Comparison of ENCODE assay signal across 8 cellular contexts in the genomic region with DNA sequence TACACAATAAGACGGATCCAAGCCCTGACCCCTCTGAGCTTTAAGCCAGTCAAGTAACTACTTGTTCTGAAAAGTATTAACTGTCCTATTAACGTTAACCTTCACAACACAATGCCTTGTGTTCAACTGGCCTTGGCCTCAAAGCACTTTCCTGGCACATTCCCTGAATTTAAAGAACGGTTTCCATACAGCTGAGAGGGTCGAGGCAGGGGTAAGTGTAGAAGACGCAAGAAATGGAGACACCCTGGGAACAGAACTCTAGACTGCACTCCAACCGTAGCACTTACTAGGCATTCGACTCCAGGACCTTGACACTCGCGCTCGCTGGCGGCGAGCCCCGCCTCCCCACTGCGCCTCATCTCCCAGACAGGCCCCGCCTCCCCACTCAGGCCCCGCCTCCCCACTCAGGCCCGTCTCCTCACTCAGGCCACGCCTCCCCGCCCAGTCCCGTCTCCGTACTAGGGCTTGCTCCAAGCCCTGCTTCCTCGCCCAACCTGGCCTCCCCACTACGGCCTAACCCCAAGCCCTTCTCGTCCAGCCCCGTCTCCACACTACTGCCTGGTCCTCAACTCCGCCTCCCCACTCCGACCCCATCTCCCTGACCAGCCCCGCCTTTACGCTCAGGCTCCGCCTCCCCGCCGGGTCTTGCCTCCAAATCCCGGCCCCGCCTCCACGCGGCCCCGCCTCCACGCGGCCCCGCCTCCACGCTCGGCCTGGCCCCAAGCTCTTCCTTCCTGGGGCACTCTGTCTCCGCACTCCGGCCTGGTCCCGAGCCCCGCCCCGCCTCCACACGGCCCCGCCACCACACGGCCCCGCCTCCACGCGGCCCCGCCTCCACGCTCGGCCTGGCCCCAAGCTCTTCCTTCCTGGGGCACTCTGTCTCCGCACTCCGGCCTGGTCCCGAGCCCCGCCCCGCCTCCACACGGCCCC. TPM values are rescaled to one million over a fixed set of nuclear protein-coding genes. Genes with fewer than 3 reads are reported as not detected.
DNase-seq lines count a peak whose midpoint lies in the region; ATAC-seq and TF ChIP-seq lines count a peak whose summit lies in the region.

No MANE protein-coding gene starts in this region.

- H3K9me3 ChIP-seq in SK-N-MC (ENCODE audit: low read depth, low read length) (no peaks in the 10 kb centered on the region), osteoblast (ENCODE audit: low read depth, low read length) (no peaks in the 10 kb centered on the region), testis (no peaks in the 10 kb centered on the region)

- H3K27ac Mint-ChIP-seq in activated naive CD4-positive, alpha-beta T cell treated with anti-CD3 and anti-CD28 coated beads, Interleukin-2, amount 50 U/mL, for 24 hours = peak overlapping the region; percentile 92

- TF ChIP-seq POLR2A in testis (IDR thresholded peaks at IDR 0.05) = no peak

- H3K4me2 ChIP-seq in osteoblast (ENCODE audit: insufficient read depth, low read length) = peak overlapping the region; percentile 98

- H2AFZ ChIP-seq in osteoblast (ENCODE audit: low read length) = peak overlapping the region; percentile 98

- H3K4me1 ChIP-seq in osteoblast (ENCODE audit: insufficient read depth, low read length) (peaks cover 19% of the 10 kb centered on the region), testis (peaks cover 12% of the 10 kb centered on the region)

- no peaks in the 10 kb centered on the region for H3K27me3 Mint-ChIP-seq in activated naive CD4-positive, alpha-beta T cell treated with anti-CD3 and anti-CD28 coated beads, Interleukin-2, amount 50 U/mL, for 24 hours

- peaks cover 5% of the 10 kb centered on the region for H3K36me3 Mint-ChIP-seq in activated naive CD4-positive, alpha-beta T cell treated with anti-CD3 and anti-CD28 coated beads, Interleukin-2, amount 50 U/mL, for 24 hours

- H3K4me3 Mint-ChIP-seq in activated naive CD4-positive, alpha-beta T cell treated with anti-CD3 and anti-CD28 coated beads, Interleukin-2, amount 50 U/mL, for 24 hours = peak overlapping the region; percentile 96

- DNase-seq in GM04504 (ENCODE audit: low read depth) (peak; percentile 86), NCI-H1092 (lab: John Stamatoyannopoulos, UW) (peak; percentile 82), SK-N-MC (ENCODE audit: low read depth, low spot score) (peak; percentile 42), glomerular visceral epithelial cell (ENCODE audit: extremely low spot score) (peak; percentile 98), osteoblast (ENCODE audit: insufficient read length, low spot score, missing footprints) (peak; percentile 96), testis (peak; percentile 99)

- H3K36me3 ChIP-seq in SK-N-MC (ENCODE audit: insufficient read depth, low read length) (no peaks in the 10 kb centered on the region), osteoblast (ENCODE audit: insufficient read depth, low read length) (peaks cover 3% of the 10 kb centered on the region), testis (ENCODE audit: low read depth, missing control alignments) (no peaks in the 10 kb centered on the region)

- peak overlapping the region; percentile 52 for H3K9ac ChIP-seq in SK-N-MC (ENCODE audit: insufficient read length)

- H3K9me3 Mint-ChIP-seq in activated naive CD4-positive, alpha-beta T cell treated with anti-CD3 and anti-CD28 coated beads, Interleukin-2, amount 50 U/mL, for 24 hours = no peaks in the 10 kb centered on the region

- TF ChIP-seq CTCF in osteoblast (IDR thresholded peaks at IDR 0.05; ENCODE audit: extremely low read depth, low read depth, low read length) (no peak), testis (IDR thresholded peaks at IDR 0.05) (no peak)

- ATAC-seq in HG02571 (IDR thresholded peaks at IDR 0.05; ENCODE audit: unreplicated experiment) = peak; percentile 55

- peaks cover 19% of the 10 kb centered on the region for H4K20me1 ChIP-seq in osteoblast (ENCODE audit: insufficient read depth, low read length)

- intact Hi-C loops in testis (cut with DNase I; ENCODE audit: low total_unique reads) = no loop called here

- H3K4me1 Mint-ChIP-seq in activated naive CD4-positive, alpha-beta T cell treated with anti-CD3 and anti-CD28 coated beads, Interleukin-2, amount 50 U/mL, for 24 hours = peaks cover 40% of the 10 kb centered on the region

- WGBS in testis, 2 donors = 1% methylated on average over 48 to 51 of the region's 62 CpGs

- H3K27me3 ChIP-seq in osteoblast (ENCODE audit: insufficient read depth, low read length) (no peaks in the 10 kb centered on the region), testis (no peaks in the 10 kb centered on the region)

- H3K79me2 ChIP-seq in osteoblast (ENCODE audit: insufficient read depth, low read length) = peaks cover 25% of the 10 kb centered on the region

- H3K27ac ChIP-seq in SK-N-MC (peak overlapping the region; percentile 56; the same call in 1 of the 2 replicates), osteoblast (ENCODE audit: low read depth, low read length) (peak overlapping the region; percentile 52), testis (peak overlapping the region; percentile 95 to 96)

- H3K4me3 ChIP-seq in SK-N-MC (peak overlapping the region; percentile 92), osteoblast (ENCODE audit: insufficient read depth, low read length) (peak overlapping the region; percentile 85), testis (peak overlapping the region; percentile 61 to 67)

RNA-seq across cellular contexts. Expression of gene TMEM87B, which starts 0.9 kb away (rescaled TPM):
- 33.7 and 38.9 TPM in 2 replicates for total RNA-seq in osteoblast
- total RNA-seq in testis = 10 to 100 TPM; 13.2 to 22.6 TPM
- polyA plus RNA-seq in testis (ENCODE audit: insufficient read depth, low read depth, low replicate concordance) = 12.9 TPM

Comparison
In these comparisons a context has a peak if more than half of its experiments do, and no peak if none do; other contexts are left out.
1. Peak in every context shown above with its lines: DNase-seq, ATAC-seq, H3K4me3 ChIP-seq and H3K27ac ChIP-seq.
2. DNase-seq: peak in every context shown above with its lines; median percentile 99 in testis; 98 in glomerular visceral epithelial cell; 96 in osteoblast; 86 in GM04504; 82 in NCI-H1092; 42 in SK-N-MC.